ENCODE assay signal across 1 cellular context in genomic region chr9:131238402-131239021, GRCh38.
A peak's percentile ranks its signal among the peaks of the same experiment; 100 is the strongest.
TF ChIP-seq lines count a peak whose summit lies in the region.

No MANE protein-coding gene starts in this region.

TF ChIP-seq in GM12878, 131 proteins besides CTCF, POLR2A, EP300 and RAD21 (continued from another document):
- TF ChIP-seq CHD2 (IDR thresholded peaks at IDR 0.05; ENCODE audit: borderline replicate concordance, low read depth, low read length) (0 out of 2 replicates have a peak, but pooled peaks have one; percentile 50), STAT1 (conservative IDR thresholded peaks at IDR 0.05) (0 out of 2 replicates have a peak, but pooled peaks have one; percentile 11), HDGF (IDR thresholded peaks at IDR 0.05) (peak; percentile 75), IKZF1 (conservative IDR thresholded peaks at IDR 0.05) (0 out of 2 replicates have a peak, but pooled peaks have one; percentile 1), GATAD2B (conservative IDR thresholded peaks at IDR 0.05; ENCODE audit: low read depth) (no peak)
TF ChIP-seq in GM12878: peak in this region for 6.
